In the genomic region with DNA sequence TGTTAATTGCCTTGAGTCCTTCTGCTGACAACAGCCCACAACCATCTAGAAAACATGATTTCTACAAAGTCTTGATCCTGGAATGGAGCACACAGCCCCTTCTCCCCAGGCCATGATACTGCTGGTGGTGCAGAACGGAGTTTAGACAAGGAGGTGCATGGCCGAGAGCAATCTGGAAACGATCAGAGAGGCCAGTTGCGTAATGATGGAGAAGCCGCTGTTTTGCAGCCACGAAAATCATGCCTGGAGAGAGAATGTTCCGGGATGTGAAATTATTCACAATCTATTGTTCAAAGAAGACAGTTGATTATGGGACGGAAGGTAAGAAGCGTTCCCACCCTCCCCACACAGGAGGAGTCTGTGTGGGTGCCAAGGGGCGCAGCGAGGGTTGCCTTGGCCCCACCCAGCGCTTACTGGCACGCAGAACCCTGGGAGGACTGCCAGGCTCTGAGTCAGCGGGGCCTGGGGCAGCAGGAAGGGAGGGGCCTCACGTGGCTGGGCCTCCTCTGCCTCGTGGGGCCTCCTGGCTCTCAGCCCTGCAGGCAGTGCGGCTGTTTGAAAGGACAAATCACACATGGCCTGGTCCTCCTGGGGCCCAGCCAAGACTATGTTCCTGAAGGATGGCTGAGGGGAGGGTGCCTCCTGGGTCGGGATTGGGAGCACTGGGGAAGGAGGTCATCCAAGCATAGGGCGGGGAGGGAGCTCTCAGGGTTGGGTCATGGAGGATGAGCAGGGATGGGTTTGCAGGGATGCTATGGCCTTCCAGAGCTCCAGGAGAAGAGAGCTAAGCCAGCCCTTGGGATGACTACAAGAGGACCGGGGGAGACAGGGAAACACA, we compare ENCODE assay signal across 7 cellular contexts. TPM values are rescaled to one million over a fixed set of nuclear protein-coding genes. Genes with fewer than 3 reads are reported as not detected.
A peak's percentile ranks its signal among the peaks of the same experiment; 100 is the strongest.
DNase-seq lines count a peak whose midpoint lies in the region; ATAC-seq and TF ChIP-seq lines count a peak whose summit lies in the region.

No MANE protein-coding gene starts in this region.

- peaks cover 69% of the 10 kb centered on the region for H3K4me1 Mint-ChIP-seq in activated CD8-positive, alpha-beta T cell treated with anti-CD3 and anti-CD28 coated beads for 36 hours (ENCODE audit: low read depth)

- H3K36me3 Mint-ChIP-seq in activated CD8-positive, alpha-beta T cell treated with anti-CD3 and anti-CD28 coated beads for 36 hours (ENCODE audit: low read depth), result peaks cover 1% of the 10 kb centered on the region

- ATAC-seq in HCT116 (peak; percentile 66), GM18858 (IDR thresholded peaks at IDR 0.05; ENCODE audit: unreplicated experiment) (no peak)
- peak; percentile 88 for ATAC-seq in activated CD8-positive, alpha-beta T cell treated with anti-CD3 and anti-CD28 coated beads for 36 hours

- peak overlapping the region; percentile 76 for H3K9ac ChIP-seq in HCT116 (ENCODE audit: low read length)

- H3K4me1 ChIP-seq in HCT116 (ENCODE audit: control insufficient read depth in 1 of 2, insufficient read depth in 2 of 2, low read length in 2 of 2), result peaks cover 66 to 82% of the 10 kb centered on the region in 2 experiments

- RAD21 ChIA-PET in HCT116 (lab: Charles Lee; ENCODE audit: low non-redundant PET in 1 of 2, low total read pairs in 2 of 2, uncharacterized antibody in 2 of 2, unreplicated experiment in 2 of 2), result interaction anchor here in 1 of 2 experiments (0.6 kb wide), 1 partner anchor 15 kb away, joined by 3 read pairs; the partner anchor contains the start of gene CDC25B

- intact Hi-C loops in HCT116 (cut with micrococcal nuclease), result no loop called here
- intact Hi-C loops in activated CD8-positive, alpha-beta T cell treated with anti-CD3 and anti-CD28 coated beads for 36 hours (cut with micrococcal nuclease), result no loop called here

- peak overlapping the region; percentile 82 for H3K4me2 ChIP-seq in HCT116 (ENCODE audit: low read length)

- TF ChIP-seq RAD21 in HCT116 (IDR thresholded peaks at IDR 0.05; ENCODE audit: low read depth), result no peak

- H3K4me3 ChIP-seq in HCT116 (replicated peaks in 1 of 2; ENCODE audit: low read depth in 1 of 2, low read length in 2 of 2), result peak overlapping the region; percentile 27 to 53

- BruUV-seq in HCT116 (replicated peaks; lab: Mats Ljungman, UMichigan), result TSS peak; percentile 96

- CTCF ChIA-PET in HCT116 (lab: Charles Lee), result interaction anchor here (2.7 kb wide), 1 partner anchor 9 kb away, joined by 16 read pairs; the partner anchor contains the start of gene AP5S1
- CTCF ChIA-PET in activated CD8-positive, alpha-beta T cell treated with anti-CD3 and anti-CD28 coated beads for 36 hours (lab: Charles Lee), result interaction anchor here (1.0 to 4.5 kb wide), 6 partner anchors 9 to 134 kb away, joined by 4 to 25 read pairs (median 4); partner anchors contain the start of genes AP5S1 and CENPB

- H3K9me3 ChIP-seq in HCT116 (ENCODE audit: control insufficient read depth in 1 of 2, insufficient read depth in 1 of 2, low read depth in 1 of 2, low read length in 2 of 2), result no peaks in the 10 kb centered on the region

- no peak for TF ChIP-seq POLR2A in HCT116 (IDR thresholded peaks at IDR 0.05; ENCODE audit: borderline replicate concordance, extremely low read depth, insufficient read depth, insufficient read length)

- H3K36me3 ChIP-seq in HCT116 (ENCODE audit: control insufficient read depth in 1 of 2, insufficient read depth in 2 of 2, low read length in 2 of 2), result no peaks in the 10 kb centered on the region

- DNase-seq in HCT116 (ENCODE audit: low read depth, low spot score) (peak; percentile 93), NCI-H510A (lab: John Stamatoyannopoulos, UW) (peak; percentile 91), dedifferentiated amniotic fluid mesenchymal stem cell (ENCODE audit: extremely low spot score) (peak; percentile 90), medulla oblongata (ENCODE audit: extremely low spot score) (peak; percentile 98)
- DNase-seq in activated CD8-positive, alpha-beta T cell treated with anti-CD3 and anti-CD28 coated beads for 36 hours, result peak; percentile 95
- DNase-seq in stimulated activated CD4-positive, alpha-beta T cell treated with anti-CD3 and anti-CD28 coated beads, TNF-alpha, amount 100 ng/mL, for 4 hours (ENCODE audit: low read depth in 3 of 3), result peak; percentile 87 to 91 (median 90)

- H3K27me3 ChIP-seq in HCT116 (ENCODE audit: insufficient read depth, low read length), result no peaks in the 10 kb centered on the region

- no peak for TF ChIP-seq CTCF in HCT116 (IDR thresholded peaks at IDR 0.05 in 2 of 3, conservative IDR thresholded peaks at IDR 0.05 in 1 of 3; ENCODE audit: borderline replicate concordance in 1 of 3, insufficient read depth in 1 of 3, low read depth in 2 of 3, low read length in 2 of 3)
- no peak for TF ChIP-seq CTCF in activated CD8-positive, alpha-beta T cell treated with anti-CD3 and anti-CD28 coated beads for 36 hours (IDR thresholded peaks at IDR 0.05)

- POLR2A ChIA-PET in HCT116 (lab: Charles Lee), result interaction anchor here (1.0 to 3.3 kb wide), 2 partner anchors 11 to 16 kb away, joined by 4 to 14 read pairs; partner anchors contain the start of gene CDC25B
- POLR2A ChIA-PET in activated CD8-positive, alpha-beta T cell treated with anti-CD3 and anti-CD28 coated beads for 36 hours (lab: Charles Lee), result interaction anchor here (0.6 to 4.6 kb wide), 9 partner anchors 8 to 91 kb away, joined by 3 to 42 read pairs (median 4); partner anchors contain the start of genes AP5S1, CDC25B and CENPB

- peak overlapping the region; percentile 99 for H3K27ac ChIP-seq in HCT116 (ENCODE audit: low read depth, low read length)

- no peaks in the 10 kb centered on the region for H3K27me3 Mint-ChIP-seq in activated CD8-positive, alpha-beta T cell treated with anti-CD3 and anti-CD28 coated beads for 36 hours

- no peaks in the 10 kb centered on the region for H3K9me2 ChIP-seq in HCT116 (ENCODE audit: insufficient read depth)

- peak overlapping the region; percentile 94 for H3K27ac Mint-ChIP-seq in activated CD8-positive, alpha-beta T cell treated with anti-CD3 and anti-CD28 coated beads for 36 hours

- no peaks in the 10 kb centered on the region for H4K20me1 ChIP-seq in HCT116 (ENCODE audit: insufficient read depth)

- H2AFZ ChIP-seq in HCT116 (ENCODE audit: low read depth, low read length, poor library complexity, severe bottlenecking), result no peak overlapping the region

- H3K9me3 Mint-ChIP-seq in activated CD8-positive, alpha-beta T cell treated with anti-CD3 and anti-CD28 coated beads for 36 hours, result no peaks in the 10 kb centered on the region

- H3K4me3 Mint-ChIP-seq in activated CD8-positive, alpha-beta T cell treated with anti-CD3 and anti-CD28 coated beads for 36 hours, result peak overlapping the region; percentile 74

- peaks cover 7% of the 10 kb centered on the region for H3K79me2 ChIP-seq in HCT116 (ENCODE audit: insufficient read depth, low read length)

TF ChIP-seq in HCT116, 20 proteins besides CTCF, POLR2A, EP300 and RAD21 (continues in another document):
- TF ChIP-seq REST (IDR thresholded peaks at IDR 0.05; ENCODE audit: low read depth) (no peak), FOSL1 (IDR thresholded peaks at IDR 0.05; ENCODE audit: low read depth) (no peak), TCF7L2 (IDR thresholded peaks at IDR 0.05; ENCODE audit: borderline replicate concordance, extremely low read depth, insufficient read depth, insufficient read length) (peak; percentile 96), ZFX (IDR thresholded peaks at IDR 0.05) (no peak), YY1 (IDR thresholded peaks at IDR 0.05; ENCODE audit: extremely low read depth, insufficient replicate concordance, low read depth, low read length) (peak; percentile 68), POLR2AphosphoS5 (IDR thresholded peaks at IDR 0.05; ENCODE audit: low read depth, low read length) (peak; percentile 92; the same call in 1 of the 2 replicates), SP1 (IDR thresholded peaks at IDR 0.05; ENCODE audit: low read depth) (no peak), EGR1 (IDR thresholded peaks at IDR 0.05; ENCODE audit: low read depth) (no peak)

RNA-seq across cellular contexts. Expression of gene AP5S1, which starts 8.7 kb away (rescaled TPM):
- total RNA-seq in HCT116 (2021; ENCODE audit: unreplicated experiment), result 12.1 TPM
- polyA plus RNA-seq in HCT116 (2012), result 8.7 and 9.0 TPM in 2 replicates
- total RNA-seq in activated CD8-positive, alpha-beta T cell treated with anti-CD3 and anti-CD28 coated beads for 36 hours, result 1 to 10 TPM; 7.4 to 8.6 TPM

RNA-seq across cellular contexts. Expression of gene CDC25B, which starts 15.5 kb away (rescaled TPM):
- 223 TPM for total RNA-seq in HCT116 (2021; ENCODE audit: unreplicated experiment)
- 175 and 226 TPM in 2 replicates for polyA plus RNA-seq in HCT116 (2012)
- total RNA-seq in activated CD8-positive, alpha-beta T cell treated with anti-CD3 and anti-CD28 coated beads for 36 hours, result 10 to 100 TPM; 66.9 to 67.1 TPM

RNA-seq across cellular contexts. Expression of gene CENPB, which starts 25.1 kb away (rescaled TPM):
- total RNA-seq in HCT116 (2021; ENCODE audit: unreplicated experiment), result 67.2 TPM
- 40.7 and 42.0 TPM in 2 replicates for polyA plus RNA-seq in HCT116 (2012)
- total RNA-seq in activated CD8-positive, alpha-beta T cell treated with anti-CD3 and anti-CD28 coated beads for 36 hours, result 10 to 100 TPM; 35.0 to 35.4 TPM

RNA-seq across cellular contexts. Expression of gene SPEF1, which starts 30.4 kb away (rescaled TPM):
- total RNA-seq in HCT116 (2021; ENCODE audit: unreplicated experiment), result 0.93 TPM
- polyA plus RNA-seq in HCT116 (2012), result 0.74 and 0.83 TPM in 2 replicates
- total RNA-seq in activated CD8-positive, alpha-beta T cell treated with anti-CD3 and anti-CD28 coated beads for 36 hours, result under 1 TPM in 1 of 2 experiments, not detected in 1; 0.23 TPM

RNA-seq across cellular contexts. Expression of gene MAVS, which starts 35.0 kb away (rescaled TPM):
- 60.1 TPM for total RNA-seq in HCT116 (2021; ENCODE audit: unreplicated experiment)
- polyA plus RNA-seq in HCT116 (2012), result 26.2 and 34.2 TPM in 2 replicates
- 10 to 100 TPM; 17.0 to 17.5 TPM for total RNA-seq in activated CD8-positive, alpha-beta T cell treated with anti-CD3 and anti-CD28 coated beads for 36 hours
